In the genomic region with DNA sequence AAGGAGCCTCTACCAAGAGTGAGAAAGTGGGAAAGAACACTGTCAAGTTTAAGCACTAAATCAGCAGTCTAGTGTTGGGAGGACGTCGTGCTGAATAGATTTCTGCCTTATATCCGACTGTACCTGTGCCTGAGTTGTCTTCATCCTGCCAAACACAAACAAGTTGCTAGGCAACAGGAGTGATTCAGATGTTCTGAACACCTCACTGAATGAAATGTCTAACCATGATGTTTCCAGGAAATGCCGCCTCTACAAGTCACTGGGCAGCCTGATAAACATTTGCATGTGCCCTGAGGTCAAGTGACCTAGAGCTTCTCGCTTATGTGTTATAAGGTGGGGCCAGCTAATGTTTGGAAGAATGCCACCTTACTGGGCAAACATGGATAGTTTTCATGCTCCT, we compare ENCODE assay signal across 9 cellular contexts. TPM values are rescaled to one million over a fixed set of nuclear protein-coding genes. Genes with fewer than 3 reads are reported as not detected.
DNase-seq lines count a peak whose midpoint lies in the region; ATAC-seq and TF ChIP-seq lines count a peak whose summit lies in the region.
"Had no signal": no experiment of that assay in that cellular context is flagged by ENCODE, and none has a peak within 500 bp of the region (broad histone marks: within the 10 kb centered on the region; RNA-seq: fewer than 3 reads in every experiment).

No MANE protein-coding gene starts in this region.

- no peak for TF ChIP-seq CTCF in osteoblast (IDR thresholded peaks at IDR 0.05; ENCODE audit: extremely low read depth, low read depth, low read length)

- peak overlapping the region; percentile 18 for H3K27ac ChIP-seq in osteoblast (ENCODE audit: low read depth, low read length)
- H3K27ac ChIP-seq: neutrophil had no signal

- H3K36me3 ChIP-seq in osteoblast (ENCODE audit: insufficient read depth, low read length): peaks cover 10% of the 10 kb centered on the region

- H3K9me3 ChIP-seq in osteoblast (ENCODE audit: low read depth, low read length): no peaks in the 10 kb centered on the region
- H3K9me3 ChIP-seq: neutrophil had no signal

- no peak overlapping the region for H3K4me3 ChIP-seq in osteoblast (ENCODE audit: insufficient read depth, low read length)

- ATAC-seq in GM19324 (IDR thresholded peaks at IDR 0.05; ENCODE audit: low FRiP score, unreplicated experiment) (peak; percentile 80), HG03565 (IDR thresholded peaks at IDR 0.05; ENCODE audit: unreplicated experiment) (no peak)

- peaks cover 18% of the 10 kb centered on the region for H3K79me2 ChIP-seq in osteoblast (ENCODE audit: insufficient read depth, low read length)

- peak; percentile 60 for DNase-seq in NCI-H460 (ENCODE audit: extremely low read depth, low read depth)
- DNase-seq in dermis blood vessel endothelial cell: peak; percentile 96
- DNase-seq in osteoblast (ENCODE audit: insufficient read length, low spot score, missing footprints): no peak
- DNase-seq in activated CD8-positive, alpha-beta memory T cell treated with anti-CD3 and anti-CD28 coated beads, Interleukin-2, amount 50 U/mL, for 4 hours: no peak
- DNase-seq in DMS79 (lab: John Stamatoyannopoulos, UW): no peak
- no peak for DNase-seq in CD1c-positive myeloid dendritic cell (ENCODE audit: extremely low spot score)

- H3K4me1 ChIP-seq in osteoblast (ENCODE audit: insufficient read depth, low read length): peaks cover 23% of the 10 kb centered on the region

- no peak overlapping the region for H3K4me2 ChIP-seq in osteoblast (ENCODE audit: insufficient read depth, low read length)

- H4K20me1 ChIP-seq in osteoblast (ENCODE audit: insufficient read depth, low read length): peaks cover 11% of the 10 kb centered on the region

- H3K27me3 ChIP-seq in osteoblast (ENCODE audit: insufficient read depth, low read length): no peaks in the 10 kb centered on the region
- H3K27me3 ChIP-seq: neutrophil had no signal

- H2AFZ ChIP-seq in osteoblast (ENCODE audit: low read length): no peak overlapping the region

RNA-seq across cellular contexts. Expression of a gene that starts 37.9 kb away (rescaled TPM):
- 24.3 and 26.7 TPM in 2 replicates for total RNA-seq in NCI-H460 (2014; rRNA removed; shearing (Covaris generic))
- 8.7 and 24.3 TPM in 2 replicates for polyA plus RNA-seq in NCI-H460 (2014; cell fraction: nucleus; rRNA removed)
- total RNA-seq in dermis blood vessel endothelial cell: 66.9 and 106 TPM in 2 replicates
- 148 and 149 TPM in 2 replicates for total RNA-seq in osteoblast

Comparison
In these comparisons a context has a peak if more than half of its experiments do, and no peak if none do; other contexts are left out.
1. DNase-seq: peak in NCI-H460 (single experiment) and dermis blood vessel endothelial cell (single experiment); none in osteoblast (single experiment), activated CD8-positive, alpha-beta memory T cell treated with anti-CD3 and anti-CD28 coated beads, Interleukin-2, amount 50 U/mL, for 4 hours (single experiment), DMS79 (single experiment) and CD1c-positive myeloid dendritic cell (single experiment).